14 cellular contexts compared by ENCODE assay signal in genomic region chr20:17357238-17357637, GRCh38.
"Had no signal": no experiment of that assay in that cellular context is flagged by ENCODE, and none has a peak within 500 bp of the region (broad histone marks: within the 10 kb centered on the region; RNA-seq: fewer than 3 reads in every experiment).

No MANE protein-coding gene starts in this region.

- DNase-seq: activated effector memory CD4-positive, alpha-beta T cell treated with anti-CD3 and anti-CD28 coated beads, Interleukin-2, amount 50 U/mL, for 16 hours; activated T-cell treated with anti-CD3 and anti-CD28 coated beads, Interleukin-2, amount 50 U/mL, for 24 hours; amniotic stem cell; body of pancreas; cortex of kidney; effector CD8-positive, alpha-beta T cell; mesendoderm; stimulated activated CD4-positive, alpha-beta T cell treated with anti-CD3 and anti-CD28 coated beads, Interleukin-12 subunit alpha, Interleukin-12 subunit beta, amount 100 ng/mL, for 4 hours; stimulated activated naive CD4-positive, alpha-beta T cell; substantia nigra; transverse colon had no signal

- ATAC-seq: activated naive CD4-positive, alpha-beta T cell treated with anti-CD3 and anti-CD28 coated beads, Interleukin-2, amount 50 U/mL, for 72 hours; body of pancreas; gastroesophageal sphincter had no signal

- H3K27ac Mint-ChIP-seq: activated naive CD4-positive, alpha-beta T cell treated with anti-CD3 and anti-CD28 coated beads, Interleukin-2, amount 50 U/mL, for 72 hours; activated T-cell treated with anti-CD3 and anti-CD28 coated beads, Interleukin-2, amount 50 U/mL, for 24 hours had no signal

- H3K27ac ChIP-seq: body of pancreas, gastroesophageal sphincter, transverse colon had no signal

- H3K4me1 Mint-ChIP-seq: central memory CD8-positive, alpha-beta T cell had no signal

- H3K4me3 Mint-ChIP-seq: activated T-cell treated with anti-CD3 and anti-CD28 coated beads, Interleukin-2, amount 50 U/mL, for 24 hours; central memory CD8-positive, alpha-beta T cell had no signal

- H3K4me3 ChIP-seq: body of pancreas, gastroesophageal sphincter, transverse colon had no signal

- H3K36me3 Mint-ChIP-seq: activated naive CD4-positive, alpha-beta T cell treated with anti-CD3 and anti-CD28 coated beads, Interleukin-2, amount 50 U/mL, for 72 hours had no signal

- H3K9me3 Mint-ChIP-seq: activated naive CD4-positive, alpha-beta T cell treated with anti-CD3 and anti-CD28 coated beads, Interleukin-2, amount 50 U/mL, for 72 hours; activated T-cell treated with anti-CD3 and anti-CD28 coated beads, Interleukin-2, amount 50 U/mL, for 24 hours had no signal

- H3K27me3 Mint-ChIP-seq: activated T-cell treated with anti-CD3 and anti-CD28 coated beads, Interleukin-2, amount 50 U/mL, for 24 hours; central memory CD8-positive, alpha-beta T cell had no signal
